1 cellular context compared by ENCODE assay signal in the genomic region with DNA sequence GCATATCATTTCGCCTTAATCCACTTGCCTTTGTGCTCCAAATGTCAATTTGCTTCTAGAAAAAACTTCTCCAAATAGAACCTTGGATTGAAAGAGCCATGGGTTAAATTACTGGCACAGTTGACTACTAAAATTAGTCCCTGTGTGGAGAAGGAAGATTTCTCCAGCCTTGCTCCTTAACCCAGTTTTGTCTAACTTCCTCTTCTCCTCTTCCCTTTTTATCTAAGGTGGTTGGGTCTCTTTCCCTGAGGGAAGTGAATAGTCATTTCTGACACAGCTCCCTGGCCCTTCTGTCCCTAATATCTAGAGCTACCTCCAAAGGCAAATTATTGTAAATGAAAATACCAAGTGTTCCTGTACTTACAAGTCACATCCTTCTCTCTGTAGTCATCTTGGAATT.
A peak's percentile ranks its signal among the peaks of the same experiment; 100 is the strongest.
TF ChIP-seq lines count a peak whose summit lies in the region.

No MANE protein-coding gene starts in this region.

TF ChIP-seq in K562, 482 proteins besides CTCF, POLR2A, EP300 and RAD21:
- TF ChIP-seq, protein P1, sequence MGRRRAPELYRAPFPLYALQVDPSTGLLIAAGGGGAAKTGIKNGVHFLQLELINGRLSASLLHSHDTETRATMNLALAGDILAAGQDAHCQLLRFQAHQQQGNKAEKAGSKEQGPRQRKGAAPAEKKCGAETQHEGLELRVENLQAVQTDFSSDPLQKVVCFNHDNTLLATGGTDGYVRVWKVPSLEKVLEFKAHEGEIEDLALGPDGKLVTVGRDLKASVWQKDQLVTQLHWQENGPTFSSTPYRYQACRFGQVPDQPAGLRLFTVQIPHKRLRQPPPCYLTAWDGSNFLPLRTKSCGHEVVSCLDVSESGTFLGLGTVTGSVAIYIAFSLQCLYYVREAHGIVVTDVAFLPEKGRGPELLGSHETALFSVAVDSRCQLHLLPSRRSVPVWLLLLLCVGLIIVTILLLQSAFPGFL (CRISPR knock-in tag; IDR thresholded peaks at IDR 0.05): no peak
- TF ChIP-seq SPI1 (IDR thresholded peaks at IDR 0.05; ENCODE audit: borderline replicate concordance, low read depth, low read length): peak; percentile 67; the same call in 1 of the 2 replicates
